8 cellular contexts compared by ENCODE assay signal in the genomic region with DNA sequence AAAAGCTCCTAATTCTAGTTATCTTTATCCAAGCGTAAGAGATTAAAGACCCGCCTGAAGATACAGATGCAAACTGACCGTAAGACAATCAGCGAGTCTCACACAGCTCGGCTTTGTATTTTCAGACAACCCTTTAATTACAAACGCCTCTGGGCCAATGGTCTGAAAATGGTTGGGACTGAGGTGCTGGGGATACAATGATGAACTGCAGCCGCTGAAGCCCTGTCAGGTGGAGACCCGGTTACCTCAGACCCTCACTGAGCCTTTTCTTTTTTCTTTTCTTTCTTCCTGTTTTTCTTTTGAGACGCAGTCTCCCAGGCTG. TPM values are rescaled to one million over a fixed set of nuclear protein-coding genes. Genes with fewer than 3 reads are reported as not detected.
DNase-seq lines count a peak whose midpoint lies in the region; ATAC-seq and TF ChIP-seq lines count a peak whose summit lies in the region.

No MANE protein-coding gene starts in this region.

- peak; percentile 19 to 33 (median 19) for ATAC-seq in right lobe of liver

- no peak for TF ChIP-seq EP300 in tibial nerve (IDR thresholded peaks at IDR 0.05)

- no peak for TF ChIP-seq CTCF in right lobe of liver (IDR thresholded peaks at IDR 0.05)
- TF ChIP-seq CTCF in tibial nerve (IDR thresholded peaks at IDR 0.05): no peak
- no peak for TF ChIP-seq CTCF in GM10266 (IDR thresholded peaks at IDR 0.05; ENCODE audit: control insufficient read depth, insufficient read depth, low read depth, missing control alignments)

- TF ChIP-seq POLR2A in right lobe of liver (IDR thresholded peaks at IDR 0.05) (no peak), tibial nerve (IDR thresholded peaks at IDR 0.05) (no peak)

- H3K4me3 ChIP-seq in H7 (ENCODE audit: insufficient read depth, low read depth, low read length): peak overlapping the region; percentile 83
- H3K4me3 ChIP-seq in right lobe of liver: peak overlapping the region; percentile 55 to 85 (median 82)
- H3K4me3 ChIP-seq in tibial nerve: peak overlapping the region; percentile 69 to 81 (median 74)

- H3K27me3 ChIP-seq in H7 (ENCODE audit: control insufficient read depth, insufficient read depth, low read length) (peaks cover 6% of the 10 kb centered on the region; the same call in 1 of the 2 replicates), right lobe of liver (no peaks in the 10 kb centered on the region), tibial nerve (no peaks in the 10 kb centered on the region)

- intact Hi-C loops in right lobe of liver (cut with DNase I): no loop called here

- H3K9me3 ChIP-seq in right lobe of liver: no peaks in the 10 kb centered on the region
- no peaks in the 10 kb centered on the region for H3K9me3 ChIP-seq in tibial nerve

- peak; percentile 18 to 41 for DNase-seq in NCI-H526 (lab: John Stamatoyannopoulos, UW)
- no peak for DNase-seq in NCI-H526 treated with DMSO at 0.1 percent for 48 hours (lab: John Stamatoyannopoulos, UW)
- DNase-seq in H7: peak; percentile 44
- peak; percentile 13 for DNase-seq in NCI-H345 treated with DMSO at 0.1 percent for 48 hours (lab: John Stamatoyannopoulos, UW; ENCODE audit: unreplicated experiment)
- DNase-seq in cerebellum (ENCODE audit: low spot score): peak; percentile 16
- DNase-seq in right lobe of liver: no peak
- DNase-seq in tibial nerve (ENCODE audit: low spot score in 2 of 2): no peak
- DNase-seq in GM10266 (ENCODE audit: extremely low spot score): no peak

- 33% methylated on average over 9 of the region's 9 CpGs for WGBS in right lobe of liver (ENCODE audit: insufficient coverage, low coverage, low lambda C conversion rate, missing lambda C conversion rate)
- WGBS in tibial nerve, 2 donors: 39 to 41% methylated on average over 9 of the region's 9 CpGs

- H3K27ac ChIP-seq in right lobe of liver (peak overlapping the region; percentile 73 to 86 (median 77)), tibial nerve (peak overlapping the region; percentile 54 to 91 (median 86))

- H3K36me3 ChIP-seq in H7 (replicated peaks; ENCODE audit: control insufficient read depth, insufficient read depth, low read length) (no peaks in the 10 kb centered on the region), right lobe of liver (no peaks in the 10 kb centered on the region), tibial nerve (peaks cover 0 to 14% (median 0%) of the 10 kb centered on the region in 3 donors)

- H3K4me1 ChIP-seq in right lobe of liver (peaks cover 0 to 4% (median 0%) of the 10 kb centered on the region in 4 donors), tibial nerve (peaks cover 0 to 14% (median 4%) of the 10 kb centered on the region in 4 donors)

RNA-seq across cellular contexts. Expression of gene CFAP36, which starts 0.7 kb away (rescaled TPM):
- 4.5 and 6.9 TPM in 2 replicates for total RNA-seq in H7 (2014; rRNA removed; shearing (Covaris generic))
- total RNA-seq in cerebellum (21.5 TPM), right lobe of liver (1 to 10 TPM; 5.3 to 6.7 (median 5.9) TPM), tibial nerve (10 to 100 TPM; 19.2 to 34.5 (median 30.3) TPM)

Comparison
In these comparisons a context has a peak if more than half of its experiments do, and no peak if none do; other contexts are left out.
1. DNase-seq: peak in NCI-H526 (2 of 2), H7 (single experiment), NCI-H345 treated with DMSO at 0.1 percent for 48 hours (single experiment) and cerebellum (single experiment); none in NCI-H526 treated with DMSO at 0.1 percent for 48 hours (single experiment), right lobe of liver (0 of 3), tibial nerve (0 of 2) and GM10266 (single experiment).
2. Peak in every context shown above with its lines, with median percentiles within 50 percentile points of each other: H3K4me3 ChIP-seq.